ENCODE assay signal across 1 cellular context in genomic region chr16:79834003-79834402, GRCh38.
DNase-seq lines count a peak whose midpoint lies in the region; ATAC-seq, FAIRE-seq and TF ChIP-seq lines count a peak whose summit lies in the region.
"Not testable (repeated sequence)": the region's sequence is repeated elsewhere in the genome, so short reads cannot be mapped to it uniquely, and the experiment has no call there.

No MANE protein-coding gene starts in this region.

- POLR2A ChIA-PET in K562 (lab: Yijun Ruan, JAX): interaction anchor here (0.6 to 3.6 kb wide), 2 partner anchors 9 to 11 kb away, joined by 3 to 20 read pairs; no protein-coding TSS in a partner anchor

- not testable (repeated sequence) for FAIRE-seq in K562 (lab: Jason Lieb, UNC)

- not testable (repeated sequence) for H3K27me3 ChIP-seq in K562 (ENCODE audit: control insufficient read depth in 2 of 2, insufficient read depth in 2 of 2, low read length in 2 of 2)

- peaks cover 0 to 23% of the 10 kb centered on the region in 2 experiments; a peak in 4 of 5 replicates for H3K4me1 ChIP-seq in K562 (replicated peaks in 1 of 2; ENCODE audit: control insufficient read depth in 2 of 2, insufficient read depth in 2 of 2, low read length in 2 of 2)

- H4K20me1 ChIP-seq in K562 (replicated peaks; ENCODE audit: control insufficient read depth, insufficient read depth, low read length): not testable (repeated sequence)

- BruUV-seq in K562 (replicated peaks; lab: Mats Ljungman, UMichigan): not testable (repeated sequence)

- not testable (repeated sequence) for TF ChIP-seq EP300 in K562 (IDR thresholded peaks at IDR 0.05; ENCODE audit: low read length)

- not testable (repeated sequence) for H3K79me2 ChIP-seq in K562 (ENCODE audit: control insufficient read depth, insufficient read depth, low read length)

- not testable (repeated sequence) for H3K4me3 ChIP-seq in K562

- H3K36me3 ChIP-seq in K562 (ENCODE audit: control insufficient read depth, insufficient read depth, low read length): not testable (repeated sequence)

- DNase-seq in K562 (ENCODE audit: extremely low read depth in 1 of 4, low spot score in 3 of 4): not testable (repeated sequence)

- not testable (repeated sequence) for H3K27ac ChIP-seq in K562 (ENCODE audit: extremely low read depth, low read depth, low read length)

- TF ChIP-seq CTCF in K562 (IDR thresholded peaks at IDR 0.05 in 2 of 3, conservative IDR thresholded peaks at IDR 0.05 in 1 of 3; ENCODE audit: insufficient read depth in 2 of 3, low read depth in 1 of 3, low read length in 3 of 3): not testable (repeated sequence)

- H3K9me1 ChIP-seq in K562 (ENCODE audit: control insufficient read depth, insufficient read depth, low read length): not testable (repeated sequence)

- TF ChIP-seq RAD21 in K562 (CRISPR knock-in tag; conservative IDR thresholded peaks at IDR 0.05 in 1 of 2, IDR thresholded peaks at IDR 0.05 in 1 of 2): not testable (repeated sequence)

- not testable (repeated sequence) for ATAC-seq in K562

- CTCF ChIA-PET in K562 (lab: Yijun Ruan, JAX; ENCODE audit: low intra/inter-chr PET ratio): not testable (repeated sequence)

- intact Hi-C loops in K562 (cut with micrococcal nuclease): not testable (repeated sequence)

- H3K9ac ChIP-seq in K562 (ENCODE audit: insufficient read depth in 1 of 2, low read depth in 2 of 2, low read length in 2 of 2): not testable (repeated sequence)

- H3K4me2 ChIP-seq in K562 (ENCODE audit: insufficient read depth, low read length): not testable (repeated sequence)

- TF ChIP-seq POLR2A in K562 (conservative IDR thresholded peaks at IDR 0.05): not testable (repeated sequence)

- H2AFZ ChIP-seq in K562 (ENCODE audit: low read depth, low read length): not testable (repeated sequence)

- in situ Hi-C loops in K562 (cut with MboI): not testable (repeated sequence)

- not testable (repeated sequence) for H3K9me3 ChIP-seq in K562 (replicated peaks; ENCODE audit: control insufficient read depth, insufficient read depth, low read depth, low read length)

TF ChIP-seq in K562, 482 proteins besides CTCF, POLR2A, EP300 and RAD21:
- TF ChIP-seq ZNF146 (CRISPR knock-in tag; IDR thresholded peaks at IDR 0.05; ENCODE audit: unreplicated experiment) (peak; percentile 93), BCOR (IDR thresholded peaks at IDR 0.05) (0 out of 2 replicates have a peak, but pooled peaks have one; percentile 13)
